Comparison of ENCODE assay signal across 12 cellular contexts in genomic region chr13:97249797-97250495, GRCh38. TPM values are rescaled to one million over a fixed set of nuclear protein-coding genes. Genes with fewer than 3 reads are reported as not detected.
DNase-seq lines count a peak whose midpoint lies in the region; ATAC-seq, FAIRE-seq and TF ChIP-seq lines count a peak whose summit lies in the region.
"Had no signal": no experiment of that assay in that cellular context is flagged by ENCODE, and none has a peak within 500 bp of the region (broad histone marks: within the 10 kb centered on the region; RNA-seq: fewer than 3 reads in every experiment).

No MANE protein-coding gene starts in this region.

- peak overlapping the region; percentile 84 for H3K4me2 ChIP-seq in keratinocyte (ENCODE audit: control insufficient read depth, extremely low read depth, insufficient read depth, low read depth, low read length)

- peak; percentile 55 for FAIRE-seq in keratinocyte (lab: Jason Lieb, UNC)
- FAIRE-seq: colon had no signal

- H3K36me3 ChIP-seq in H7 (replicated peaks; ENCODE audit: control insufficient read depth, insufficient read depth, low read length) (no peaks in the 10 kb centered on the region), keratinocyte (ENCODE audit: control insufficient read depth in 2 of 2, extremely low read depth in 1 of 2, insufficient read depth in 2 of 2, low read length in 2 of 2) (no peaks in the 10 kb centered on the region)

- no peak overlapping the region for H3K4me3 ChIP-seq in H7 (ENCODE audit: insufficient read depth, low read depth, low read length)
- H3K4me3 ChIP-seq in keratinocyte (ENCODE audit: control insufficient read depth in 2 of 3, extremely low read depth in 1 of 3, insufficient read depth in 2 of 3, low read depth in 1 of 3, low read length in 3 of 3): peak overlapping the region in 2 of 3 experiments; percentile 44 to 47
- no peak overlapping the region for H3K4me3 ChIP-seq in skin epidermis

- DNase-seq in H7 (peak; percentile 32), caudate nucleus (lab: John Stamatoyannopoulos, UW) (no peak), keratinocyte (ENCODE audit: low read depth, low spot score) (no peak), NCI-H1105 (lab: John Stamatoyannopoulos, UW) (no peak), NAMALWA (ENCODE audit: low spot score) (no peak), DMS53 (lab: John Stamatoyannopoulos, UW) (no peak)
- DNase-seq: C1 segment of cervical spinal cord, NCI-H2107, PC-3 had no signal

- H4K20me1 ChIP-seq in keratinocyte (ENCODE audit: control insufficient read depth, extremely low read depth, insufficient read depth, low read length): no peaks in the 10 kb centered on the region

- no peak for ATAC-seq in HG03159 (IDR thresholded peaks at IDR 0.05; ENCODE audit: unreplicated experiment)
- ATAC-seq: PC-3 had no signal

- H3K9me3 ChIP-seq in keratinocyte (ENCODE audit: control insufficient read depth, low read depth, low read length): no peaks in the 10 kb centered on the region

- no peaks in the 10 kb centered on the region for H3K9me1 ChIP-seq in keratinocyte (ENCODE audit: control insufficient read depth, extremely low read depth, insufficient read depth, low read length)

- H3K27ac ChIP-seq in caudate nucleus (ENCODE audit: low read depth, low read length): peak overlapping the region; percentile 67
- peak overlapping the region; percentile 39 for H3K27ac ChIP-seq in keratinocyte (ENCODE audit: control insufficient read depth, insufficient read depth, low read length)
- peak overlapping the region in 15 of 21 experiments; percentile 3 to 79 (median 34) for H3K27ac ChIP-seq in skin epidermis

- H3K27me3 ChIP-seq in H7 (ENCODE audit: control insufficient read depth, insufficient read depth, low read length): no peaks in the 10 kb centered on the region
- H3K27me3 ChIP-seq in keratinocyte (ENCODE audit: control insufficient read depth, extremely low read depth, insufficient read depth, low read length): no peaks in the 10 kb centered on the region

- peaks cover 33% of the 10 kb centered on the region for H3K79me2 ChIP-seq in keratinocyte (ENCODE audit: control insufficient read depth, insufficient read depth, low read length)

- no peak for TF ChIP-seq CTCF in keratinocyte (optimal IDR thresholded peaks at IDR 0.05 in 1 of 3, IDR thresholded peaks at IDR 0.05 in 1 of 3, conservative IDR thresholded peaks at IDR 0.05 in 1 of 3; ENCODE audit: extremely low read depth in 1 of 3, insufficient read depth in 2 of 3, low read length in 3 of 3)

- dilution Hi-C loops in keratinocyte (cut with MboI; ENCODE audit: extremely low pct_ligation_motif_present, low sequenced_read_pairs): no loop called here

- H3K4me1 ChIP-seq in keratinocyte (ENCODE audit: control insufficient read depth, extremely low read depth, insufficient read depth, low read length): peaks cover 29% of the 10 kb centered on the region

- H2AFZ ChIP-seq in keratinocyte (ENCODE audit: control insufficient read depth, low read length): peak overlapping the region; percentile 27

- peak overlapping the region; percentile 30 for H3K9ac ChIP-seq in keratinocyte (ENCODE audit: control insufficient read depth, extremely low read depth, insufficient read depth, low read length)

RNA-seq across cellular contexts. Expression of gene MBNL2, which starts 27.8 kb away (rescaled TPM):
- total RNA-seq in H7 (2014; rRNA removed; shearing (Covaris generic)): 0.37 and 1.0 TPM in 2 replicates
- polyA plus RNA-seq in keratinocyte: 19.3 to 28.4 TPM (median 22.2 TPM) in 3 replicates
- 14.7 TPM for polyA plus RNA-seq in keratinocyte (2011; ENCODE audit: low read depth)
- polyA plus RNA-seq in keratinocyte (2011; cell fraction: cytosol; rRNA removed): 16.1 and 24.4 TPM in 2 replicates
- 26.1 and 29.2 TPM in 2 replicates for polyA plus RNA-seq in keratinocyte (2011; cell fraction: nucleus; rRNA removed)
- polyA plus RNA-seq in keratinocyte (2012; ENCODE audit: low replicate concordance): 13.4 and 18.6 TPM in 2 replicates
- polyA minus RNA-seq in keratinocyte: 20.2 to 86.3 TPM (median 68.7 TPM) in 3 replicates
- 22.8 TPM for polyA minus RNA-seq in keratinocyte (2011; cell fraction: cytosol; rRNA and poly(A)+ RNA removed)
- polyA minus RNA-seq in keratinocyte (2011; cell fraction: nucleus; rRNA and poly(A)+ RNA removed): 28.5 and 52.8 TPM in 2 replicates

Comparison
In these comparisons a context has a peak if more than half of its experiments do, and no peak if none do; other contexts are left out.
1. H3K4me3 ChIP-seq: peak in keratinocyte (2 of 3); none in H7 (single experiment) and skin epidermis (0 of 7).
2. Peak in every context shown above with its lines, with median percentiles within 50 percentile points of each other: H3K27ac ChIP-seq.